18 cellular contexts compared by ENCODE assay signal in the genomic region with DNA sequence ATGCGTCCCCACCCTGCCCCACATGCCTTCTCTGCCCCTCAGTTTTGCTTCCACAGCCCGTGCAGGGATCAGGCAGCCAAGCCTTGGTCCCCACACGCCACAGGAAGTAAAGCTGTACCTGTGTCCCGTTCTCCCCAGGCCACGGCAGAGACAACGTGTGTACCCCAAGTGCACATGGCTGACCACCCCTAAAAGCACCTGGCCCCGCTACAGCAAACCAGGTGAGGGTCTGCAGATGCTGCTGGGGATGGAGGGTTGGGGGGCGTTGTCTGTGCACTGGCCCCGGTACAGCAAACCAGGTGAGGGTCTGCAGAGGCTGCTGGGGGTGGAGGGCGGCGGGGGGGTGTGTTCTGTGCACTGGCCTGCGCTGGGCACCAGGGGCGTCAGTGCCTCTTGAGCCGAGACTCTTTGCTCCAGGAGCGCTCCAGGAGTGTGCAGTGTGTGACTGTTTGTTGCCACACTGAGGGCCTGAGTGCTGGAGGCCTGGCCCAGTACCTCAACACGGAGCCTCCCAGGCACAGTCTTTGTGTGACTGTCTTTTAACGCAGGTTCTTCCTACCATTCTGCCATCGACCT.
"Had no signal": no experiment of that assay in that cellular context is flagged by ENCODE, and none has a peak within 500 bp of the region (broad histone marks: within the 10 kb centered on the region; RNA-seq: fewer than 3 reads in every experiment).

No MANE protein-coding gene starts in this region.

- ATAC-seq: left colon had no signal

- DNase-seq: activated CD4-positive, alpha-beta T cell treated with anti-CD3 and anti-CD28 coated beads for 1 hour; activated CD8-positive, alpha-beta memory T cell treated with anti-CD3 and anti-CD28 coated beads for 24 hours; activated CD8-positive, alpha-beta memory T cell treated with anti-CD3 and anti-CD28 coated beads, Interleukin-2, amount 50 U/mL, for 48 hours; activated effector memory CD4-positive, alpha-beta T cell treated with anti-CD3 and anti-CD28 coated beads, Interleukin-2, amount 50 U/mL, for 16 hours; activated naive CD4-positive, alpha-beta T cell treated with anti-CD3 and anti-CD28 coated beads, Interleukin-2, amount 50 U/mL, for 16 hours; activated T-cell treated with anti-CD3 and anti-CD28 coated beads, Interleukin-2, amount 50 U/mL, for 48 hours; hypothalamus; islet precursor cell; left colon; lower lobe of right lung; nucleus accumbens; stimulated activated CD4-positive, alpha-beta T cell treated with anti-CD3 and anti-CD28 coated beads, Interleukin-12 subunit alpha, Interleukin-12 subunit beta, amount 100 ng/mL, for 4 hours; stimulated activated CD4-positive, alpha-beta T cell treated with anti-CD3 and anti-CD28 coated beads, Interleukin-1b, Interleukin-23, amount 100 ng/mL, for 48 hours; stimulated activated CD8-positive, alpha-beta memory T cell treated with anti-CD3 and anti-CD28 coated beads, Interleukin-4, amount 100 ng/mL, for 48 hours; stimulated activated naive CD4-positive, alpha-beta T cell treated with Interleukin-2 at 50 U/mL for 16 hours; thyroid gland had no signal

- H3K27ac ChIP-seq: ascending aorta, coronary artery, lower lobe of right lung, thyroid gland had no signal

- H3K4me1 ChIP-seq: ascending aorta, lower lobe of right lung, thyroid gland had no signal

- H3K9me3 ChIP-seq: ascending aorta, lower lobe of right lung, thyroid gland had no signal

- H3K27me3 ChIP-seq: ascending aorta, thyroid gland had no signal

- H3K4me3 ChIP-seq: ascending aorta, coronary artery, lower lobe of right lung, thyroid gland had no signal
